ENCODE assay signal across 22 cellular contexts in genomic region chr1:192943522-192943921, GRCh38.
"Had no signal": no experiment of that assay in that cellular context is flagged by ENCODE, and none has a peak within 500 bp of the region (broad histone marks: within the 10 kb centered on the region; RNA-seq: fewer than 3 reads in every experiment).

No MANE protein-coding gene starts in this region.

- ATAC-seq: activated CD4-positive, CD25-positive, alpha-beta regulatory T cell treated with anti-CD3 and anti-CD28 coated beads, Interleukin-2, amount 50 U/mL, for 24 hours; activated CD8-positive, alpha-beta T cell treated with anti-CD3 and anti-CD28 coated beads for 36 hours; activated T-cell treated with anti-CD3 and anti-CD28 coated beads, Interleukin-2, amount 50 U/mL, for 72 hours; Panc1 had no signal

- DNase-seq: activated CD4-positive, alpha-beta T cell treated with anti-CD3 and anti-CD28 coated beads for 4 hours; activated CD8-positive, alpha-beta memory T cell treated with anti-CD3 and anti-CD28 coated beads, Interleukin-2, amount 50 U/mL, for 4 hours; activated CD8-positive, alpha-beta T cell treated with anti-CD3 and anti-CD28 coated beads for 36 hours; activated gamma-delta T cell treated with Interleukin-2 at 50 U/mL for 16 hours; activated naive CD4-positive, alpha-beta T cell treated with anti-CD3 and anti-CD28 coated beads, Interleukin-2, amount 10 ng/mL, durations not matched to agents 7 days and 5 days; activated naive CD8-positive, alpha-beta T cell treated with anti-CD3 and anti-CD28 coated beads for 36 hours; activated T-cell treated with anti-CD3 and anti-CD28 coated beads, Interleukin-2, amount 50 U/mL, for 72 hours; anterior cingulate cortex; Kasumi-1; KBM-7; NCI-H1048; NCI-H1417; NCI-H1694 treated with DMSO at 0.1 percent for 48 hours; NCI-H2081 treated with DMSO at 0.1 percent for 48 hours; NCI-H446; NCI-H524; OCI-M1; RPMI8226; T-helper 1 cell had no signal

- H3K4me3 ChIP-seq: SK-N-MC had no signal

- H3K27ac ChIP-seq: SK-N-MC had no signal
